In the genomic region with DNA sequence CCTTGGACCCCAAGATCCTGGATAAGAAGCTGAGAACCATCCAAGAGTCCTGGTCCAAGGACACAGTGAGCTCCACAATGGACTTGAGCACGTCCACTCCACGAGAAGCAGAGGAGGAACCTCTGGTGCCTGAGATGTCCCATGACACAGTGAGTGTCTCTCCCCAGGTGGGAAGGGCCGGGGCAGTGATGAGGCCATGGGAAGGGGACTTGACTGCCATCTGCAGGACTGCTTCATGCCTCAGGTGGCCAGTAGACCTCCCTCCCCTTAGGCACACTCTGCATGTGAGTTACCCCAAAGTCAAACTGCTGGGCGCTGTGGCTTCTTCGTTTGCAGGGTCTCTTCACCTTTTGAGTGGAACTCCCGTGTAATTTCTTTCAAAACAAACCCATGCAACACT, we compare ENCODE assay signal across 1 cellular context.
TF ChIP-seq lines count a peak whose summit lies in the region.

No MANE protein-coding gene starts in this region.

TF ChIP-seq in H1, 55 proteins besides CTCF, POLR2A, EP300 and RAD21:
- TF ChIP-seq ASH2L (IDR thresholded peaks at IDR 0.05; ENCODE audit: low read length), result no peak
- no peak for TF ChIP-seq KDM4A (IDR thresholded peaks at IDR 0.05; ENCODE audit: low read depth, low read length, severe bottlenecking)
- no peak for TF ChIP-seq SIX5 (IDR thresholded peaks at IDR 0.05; ENCODE audit: low read depth, low read length)
- no peak for TF ChIP-seq TEAD4 (IDR thresholded peaks at IDR 0.05; ENCODE audit: low read depth, low read length)
- no peak for TF ChIP-seq KDM5A (IDR thresholded peaks at IDR 0.05; ENCODE audit: low read length)
- no peak for TF ChIP-seq SRF (IDR thresholded peaks at IDR 0.05; ENCODE audit: low read depth, low read length)
- TF ChIP-seq CEBPB (IDR thresholded peaks at IDR 0.05; ENCODE audit: low read depth, low read length), result no peak
- TF ChIP-seq, protein P1, sequence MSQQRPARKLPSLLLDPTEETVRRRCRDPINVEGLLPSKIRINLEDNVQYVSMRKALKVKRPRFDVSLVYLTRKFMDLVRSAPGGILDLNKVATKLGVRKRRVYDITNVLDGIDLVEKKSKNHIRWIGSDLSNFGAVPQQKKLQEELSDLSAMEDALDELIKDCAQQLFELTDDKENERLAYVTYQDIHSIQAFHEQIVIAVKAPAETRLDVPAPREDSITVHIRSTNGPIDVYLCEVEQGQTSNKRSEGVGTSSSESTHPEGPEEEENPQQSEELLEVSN (IDR thresholded peaks at IDR 0.05), result no peak
- TF ChIP-seq NANOG (IDR thresholded peaks at IDR 0.05; ENCODE audit: insufficient read depth, low read depth, low read length, poor library complexity, severe bottlenecking), result no peak
- TF ChIP-seq GTF2F1 (IDR thresholded peaks at IDR 0.05; ENCODE audit: borderline replicate concordance, low read depth, low read length), result no peak
- TF ChIP-seq SP1 (IDR thresholded peaks at IDR 0.05; ENCODE audit: low read depth, low read length), result no peak
- no peak for TF ChIP-seq TBP (IDR thresholded peaks at IDR 0.05; ENCODE audit: low read depth, low read length)
